In genomic region chr1:150259217-150259616, GRCh38 we compare ENCODE assay signal across 1 cellular context.
TF ChIP-seq lines count a peak whose summit lies in the region.

No MANE protein-coding gene starts in this region.

TF ChIP-seq in GM23338, 12 proteins besides CTCF, POLR2A, EP300 and RAD21 (continued from another document):
- TF ChIP-seq ZNF462 (CRISPR knock-in tag; IDR thresholded peaks at IDR 0.05): no peak
- no peak for TF ChIP-seq NANOG (IDR thresholded peaks at IDR 0.05; ENCODE audit: borderline replicate concordance)
- no peak for TF ChIP-seq EZH2phosphoT487 (IDR thresholded peaks at IDR 0.05; ENCODE audit: unreplicated experiment)
- TF ChIP-seq ETS1 (IDR thresholded peaks at IDR 0.05): no peak
- TF ChIP-seq STAT1 (IDR thresholded peaks at IDR 0.05; ENCODE audit: unreplicated experiment): no peak
- TF ChIP-seq ZNF331 (CRISPR knock-in tag; IDR thresholded peaks at IDR 0.05; ENCODE audit: low read depth): no peak
- TF ChIP-seq ZNF114 (CRISPR knock-in tag; IDR thresholded peaks at IDR 0.05): no peak
- TF ChIP-seq CREB1 (CRISPR knock-in tag; IDR thresholded peaks at IDR 0.05; ENCODE audit: low read depth): no peak
- no peak for TF ChIP-seq JUNB (IDR thresholded peaks at IDR 0.05; ENCODE audit: unreplicated experiment)
- TF ChIP-seq EZH2 (IDR thresholded peaks at IDR 0.05; ENCODE audit: low read depth, unreplicated experiment): no peak
- TF ChIP-seq REST (IDR thresholded peaks at IDR 0.05; ENCODE audit: unreplicated experiment): no peak
